17 cellular contexts compared by ENCODE assay signal in genomic region chr20:62688855-62689460, GRCh38. TPM values are rescaled to one million over a fixed set of nuclear protein-coding genes. Genes with fewer than 3 reads are reported as not detected.
DNase-seq lines count a peak whose midpoint lies in the region; ATAC-seq and TF ChIP-seq lines count a peak whose summit lies in the region.
"Had no signal": no experiment of that assay in that cellular context is flagged by ENCODE, and none has a peak within 500 bp of the region (broad histone marks: within the 10 kb centered on the region; RNA-seq: fewer than 3 reads in every experiment).

No MANE protein-coding gene starts in this region.

- H3K9me3 Mint-ChIP-seq in neural crest cell = no peaks in the 10 kb centered on the region
- H3K9me3 Mint-ChIP-seq: activated T-cell treated with anti-CD3 and anti-CD28 coated beads, Interleukin-2, amount 50 U/mL, for 72 hours; CD4-positive, alpha-beta memory T cell; mesothelial cell of epicardium had no signal

- H3K27me3 ChIP-seq in BLaER1 treated with 17β-estradiol and CSF1 and Interleukin-3, amounts not matched to agents 10 nM and 100 nM = peaks cover 0 to 52% (median 0%) of the 10 kb centered on the region in 11 experiments; a peak in 9 of 22 replicates
- H3K27me3 ChIP-seq in mammary epithelial cell (ENCODE audit: insufficient read depth, low read length) (no peaks in the 10 kb centered on the region), body of pancreas (no peaks in the 10 kb centered on the region)

- no peak for ATAC-seq in body of pancreas
- ATAC-seq: activated CD4-positive, alpha-beta T cell treated with anti-CD3 and anti-CD28 coated beads for 36 hours; activated T-cell treated with anti-CD3 and anti-CD28 coated beads, Interleukin-2, amount 50 U/mL, for 72 hours had no signal

- H3K4me1 Mint-ChIP-seq in neural crest cell = peaks cover 40% of the 10 kb centered on the region

- H3K36me3 ChIP-seq in BLaER1 treated with 17β-estradiol and CSF1 and Interleukin-3, amounts not matched to agents 10 nM and 100 nM = no peaks in the 10 kb centered on the region
- H3K36me3 ChIP-seq in mammary epithelial cell (ENCODE audit: insufficient read depth, low read length) (no peaks in the 10 kb centered on the region), body of pancreas (replicated peaks in 1 of 2; ENCODE audit: insufficient read depth in 1 of 2, low read depth in 2 of 2) (no peaks in the 10 kb centered on the region)

- peak overlapping the region; percentile 64 to 98 (median 86) for H3K4me2 ChIP-seq in BLaER1 treated with 17β-estradiol and CSF1 and Interleukin-3, amounts not matched to agents 10 nM and 100 nM
- no peak overlapping the region for H3K4me2 ChIP-seq in mammary epithelial cell (ENCODE audit: insufficient read depth, low read depth, low read length)

- no TSS peak for BruUV-seq in mammary epithelial cell (replicated peaks; lab: Mats Ljungman, UMichigan)

- TF ChIP-seq POLR2A in body of pancreas (IDR thresholded peaks at IDR 0.05) = no peak

- no peak overlapping the region for H3K27ac Mint-ChIP-seq in neural crest cell (ENCODE audit: unreplicated experiment)
- H3K27ac Mint-ChIP-seq: activated CD4-positive, alpha-beta T cell treated with anti-CD3 and anti-CD28 coated beads for 36 hours; activated T-cell treated with anti-CD3 and anti-CD28 coated beads, Interleukin-2, amount 50 U/mL, for 72 hours; CD4-positive, alpha-beta memory T cell; mesothelial cell of epicardium had no signal

- DNase-seq in LHCN-M2 (ENCODE audit: low read depth) (peak; percentile 31), mammary epithelial cell (peak; percentile 24), neural crest cell (ENCODE audit: low read depth, low spot score) (no peak), epidermal melanocyte (ENCODE audit: insufficient read length, low spot score) (no peak), medulla oblongata (ENCODE audit: extremely low spot score) (no peak), NOMO-1 treated with DMSO at 0.1 percent for 48 hours (lab: John Stamatoyannopoulos, UW; ENCODE audit: unreplicated experiment) (no peak), body of pancreas (no peak)
- DNase-seq: activated CD4-positive, alpha-beta T cell treated with anti-CD3 and anti-CD28 coated beads for 36 hours; activated T-cell treated with anti-CD3 and anti-CD28 coated beads, Interleukin-2, amount 50 U/mL, for 72 hours; anterior cingulate cortex; CD4-positive, alpha-beta memory T cell; NCI-H1436 treated with DMSO at 0.1 percent for 48 hours; stimulated activated CD4-positive, alpha-beta T cell treated with anti-CD3 and anti-CD28 coated beads, Interleukin-4, amount 100 ng/mL, for 24 hours; stimulated activated naive CD4-positive, alpha-beta T cell had no signal

- H2AFZ ChIP-seq in mammary epithelial cell (ENCODE audit: low read depth, low read length) = no peak overlapping the region

- CTCF ChIA-PET in mammary epithelial cell (lab: Charles Lee; ENCODE audit: low non-redundant PET) = no interaction called here

- H3K4me3 Mint-ChIP-seq in neural crest cell = no peak overlapping the region
- H3K4me3 Mint-ChIP-seq: activated CD4-positive, alpha-beta T cell treated with anti-CD3 and anti-CD28 coated beads for 36 hours; activated T-cell treated with anti-CD3 and anti-CD28 coated beads, Interleukin-2, amount 50 U/mL, for 72 hours; CD4-positive, alpha-beta memory T cell; mesothelial cell of epicardium had no signal

- no peak overlapping the region; a peak in 1 of 22 replicates for H3K27ac ChIP-seq in BLaER1 treated with 17β-estradiol and CSF1 and Interleukin-3, amounts not matched to agents 10 nM and 100 nM
- H3K27ac ChIP-seq in mammary epithelial cell (ENCODE audit: insufficient read depth, low read depth, low read length) (no peak overlapping the region), body of pancreas (no peak overlapping the region)
- H3K27ac ChIP-seq: epithelial cell of prostate had no signal

- H3K36me3 Mint-ChIP-seq in neural crest cell (ENCODE audit: low read depth) = no peaks in the 10 kb centered on the region
- H3K36me3 Mint-ChIP-seq: CD4-positive, alpha-beta memory T cell; mesothelial cell of epicardium had no signal

- H3K9ac ChIP-seq in BLaER1 treated with 17β-estradiol and CSF1 and Interleukin-3, amounts not matched to agents 10 nM and 100 nM = peak overlapping the region in 6 of 11 experiments; percentile 16 to 62 (median 35); a peak in 7 of 22 replicates
- H3K9ac ChIP-seq in mammary epithelial cell (ENCODE audit: insufficient read depth, low read length) = no peak overlapping the region

- dilution Hi-C loops in mammary epithelial cell (cut with HindIII; ENCODE audit: low sequenced_read_pairs) = loop anchor here (5.0 kb wide), 1 partner anchor 43 kb away; no protein-coding TSS in a partner anchor

- 30% methylated on average over 11 of the region's 29 CpGs for WGBS in mammary epithelial cell (ENCODE audit: low coverage, missing lambda C conversion rate)
- 68 to 77% methylated on average over 28 to 29 of the region's 29 CpGs for whole genome bisulfite sequencing in body of pancreas, 2 donors

- in situ Hi-C loops in mammary epithelial cell (cut with MboI; ENCODE audit: low sequenced_read_pairs in 2 of 2) = loop anchor here in 1 of 2 donors (25.0 kb wide), 1 partner anchor 98 kb away; the partner anchor contains the start of gene MRGBP

- H3K27me3 Mint-ChIP-seq in neural crest cell (ENCODE audit: low read depth) = no peaks in the 10 kb centered on the region

- peaks cover 0 to 11% (median 0%) of the 10 kb centered on the region in 11 experiments; a peak in 2 of 22 replicates for H4K20me1 ChIP-seq in BLaER1 treated with 17β-estradiol and CSF1 and Interleukin-3, amounts not matched to agents 10 nM and 100 nM
- no peaks in the 10 kb centered on the region for H4K20me1 ChIP-seq in mammary epithelial cell (ENCODE audit: insufficient read depth, low read length)

- peak in 1 of 2 donors; percentile 33 for TF ChIP-seq CTCF in mammary epithelial cell (conservative IDR thresholded peaks at IDR 0.05 in 1 of 2, IDR thresholded peaks at IDR 0.05 in 1 of 2; ENCODE audit: extremely low read depth in 1 of 2, insufficient read depth in 1 of 2, low read depth in 1 of 2, low read length in 2 of 2)
- peak; percentile 33 for TF ChIP-seq CTCF in neural crest cell (conservative IDR thresholded peaks at IDR 0.05)
- TF ChIP-seq CTCF in body of pancreas (IDR thresholded peaks at IDR 0.05) = no peak

- intact Hi-C loops in mammary epithelial cell (cut with micrococcal nuclease) = loop anchor here (1.0 kb wide), 1 partner anchor 102 kb away; no protein-coding TSS in a partner anchor
- intact Hi-C loops in body of pancreas (cut with DNase I) = no loop called here

- H3K9me3 ChIP-seq in BLaER1 treated with 17β-estradiol and CSF1 and Interleukin-3, amounts not matched to agents 10 nM and 100 nM (replicated peaks in 1 of 11) = no peaks in the 10 kb centered on the region
- H3K9me3 ChIP-seq in mammary epithelial cell (replicated peaks; ENCODE audit: insufficient read depth, low read length) = no peaks in the 10 kb centered on the region
- no peaks in the 10 kb centered on the region for H3K9me3 ChIP-seq in body of pancreas

- no peak overlapping the region for H3K4me3 ChIP-seq in BLaER1 treated with 17β-estradiol and CSF1 and Interleukin-3, amounts not matched to agents 10 nM and 100 nM
- H3K4me3 ChIP-seq in mammary epithelial cell (replicated peaks in 1 of 3; ENCODE audit: insufficient read depth in 1 of 3, low read depth in 2 of 3, low read length in 3 of 3) (no peak overlapping the region), body of pancreas (no peak overlapping the region)

- H3K4me1 ChIP-seq in BLaER1 treated with 17β-estradiol and CSF1 and Interleukin-3, amounts not matched to agents 10 nM and 100 nM = peaks cover 92 to 100% (median 99%) of the 10 kb centered on the region in 10 experiments
- H3K4me1 ChIP-seq in mammary epithelial cell (ENCODE audit: insufficient read depth, low read length) = peaks cover 11% of the 10 kb centered on the region
- H3K4me1 ChIP-seq in body of pancreas = peaks cover 8% of the 10 kb centered on the region

- no peaks in the 10 kb centered on the region for H3K79me2 ChIP-seq in mammary epithelial cell (ENCODE audit: insufficient read depth, low read length)

RNA-seq across cellular contexts. Expression of gene NTSR1, which starts 19.7 kb away (rescaled TPM):
- total RNA-seq in LHCN-M2 (2014; rRNA removed) (0.77 and 0.98 TPM in 2 replicates), mammary epithelial cell (under 1 TPM in 1 of 2 donors, not detected in 1; 0.14 TPM), neural crest cell (not detected in 2 replicates), body of pancreas (not detected)
- polyA plus RNA-seq in LHCN-M2 (2012) = not detected
- 0.82 TPM for polyA plus RNA-seq in mammary epithelial cell
- polyA minus RNA-seq in mammary epithelial cell = 0.83 TPM
- total RNA-seq: activated T-cell treated with anti-CD3 and anti-CD28 coated beads, Interleukin-2, amount 50 U/mL, for 72 hours had no signal
- polyA plus RNA-seq: CD4-positive, alpha-beta memory T cell had no signal

RNA-seq across cellular contexts. Expression of gene SLCO4A1, which starts 46.7 kb away (rescaled TPM):
- 0.06 and 0.17 TPM in 2 replicates for total RNA-seq in LHCN-M2 (2014; rRNA removed)
- polyA plus RNA-seq in LHCN-M2 (2012) = 0.04 TPM
- total RNA-seq in mammary epithelial cell = under 1 TPM; 0.17 to 0.33 TPM
- polyA plus RNA-seq in mammary epithelial cell = 0.99 TPM
- 1.3 TPM for polyA minus RNA-seq in mammary epithelial cell
- total RNA-seq in neural crest cell = 7.0 and 8.2 TPM in 2 replicates
- total RNA-seq in body of pancreas = 1 to 10 TPM; 2.6 to 6.2 TPM

Comparison
In these comparisons a context has a peak if more than half of its experiments do, and no peak if none do; other contexts are left out.
1. DNase-seq: peak in LHCN-M2 (single experiment) and mammary epithelial cell (single experiment); none in neural crest cell (single experiment), epidermal melanocyte (single experiment), medulla oblongata (single experiment), NOMO-1 treated with DMSO at 0.1 percent for 48 hours (single experiment) and body of pancreas (0 of 4).